In genomic region chr2:21427606-21428005, GRCh38 we compare ENCODE assay signal across 22 cellular contexts.
DNase-seq lines count a peak whose midpoint lies in the region; ATAC-seq lines count a peak whose summit lies in the region.
"Had no signal": no experiment of that assay in that cellular context is flagged by ENCODE, and none has a peak within 500 bp of the region (broad histone marks: within the 10 kb centered on the region; RNA-seq: fewer than 3 reads in every experiment).

No MANE protein-coding gene starts in this region.

- ATAC-seq in GM18867 (IDR thresholded peaks at IDR 0.05; ENCODE audit: unreplicated experiment), result peak; percentile 86
- peak; percentile 63 for ATAC-seq in GM19467 (IDR thresholded peaks at IDR 0.05; ENCODE audit: unreplicated experiment)
- peak; percentile 65 for ATAC-seq in HG03442 (IDR thresholded peaks at IDR 0.05; ENCODE audit: unreplicated experiment)
- no peak for ATAC-seq in HG03196 (IDR thresholded peaks at IDR 0.05; ENCODE audit: unreplicated experiment)
- ATAC-seq in HG03571 (IDR thresholded peaks at IDR 0.05; ENCODE audit: unreplicated experiment), result no peak
- ATAC-seq: right cardiac atrium had no signal

- DNase-seq in foreskin melanocyte (peak; percentile 24), GF-D8 (lab: John Stamatoyannopoulos, UW) (no peak)
- DNase-seq: activated naive CD4-positive, alpha-beta T cell treated with anti-CD3 and anti-CD28 coated beads, Interleukin-2, amount 50 U/mL, for 16 hours; activated T-cell treated with anti-CD3 and anti-CD28 coated beads, Interleukin-2, amount 50 U/mL, for 24 hours; aorta; central memory CD4-positive, alpha-beta T cell; dorsolateral prefrontal cortex; Karpas-422; NCI-H1092; NCI-H1930; NCI-H345; NCI-H82; Peyer's patch; right cardiac atrium; SK-N-SH; T-helper 9 cell; upper lobe of left lung had no signal

Comparison
In these comparisons a context has a peak if more than half of its experiments do, and no peak if none do; other contexts are left out.
1. ATAC-seq: peak in GM18867 (single experiment), GM19467 (single experiment) and HG03442 (single experiment); none in HG03196 (single experiment) and HG03571 (single experiment).